In the genomic region with DNA sequence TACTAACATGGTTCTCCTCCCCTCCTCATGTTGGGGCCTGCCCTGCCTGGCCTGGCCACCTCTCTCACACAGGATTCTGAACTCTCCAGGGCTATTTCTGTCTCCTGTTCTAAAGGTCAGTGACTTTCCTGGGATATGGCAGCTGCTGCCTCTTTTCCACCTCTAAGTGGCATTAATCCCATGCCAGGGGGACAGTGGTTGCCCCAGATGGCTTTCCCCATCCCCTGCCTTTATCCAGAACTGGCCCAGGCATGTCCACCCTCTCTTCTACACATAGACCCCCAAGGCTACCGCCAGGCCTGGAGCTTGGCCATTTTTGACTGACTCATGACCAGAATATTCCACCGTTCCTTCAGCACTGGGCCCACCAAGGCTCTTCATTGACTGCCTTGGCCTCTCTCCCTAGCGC, we compare ENCODE assay signal across 17 cellular contexts.
A peak's percentile ranks its signal among the peaks of the same experiment; 100 is the strongest.
DNase-seq lines count a peak whose midpoint lies in the region; ATAC-seq and TF ChIP-seq lines count a peak whose summit lies in the region.
"Had no signal": no experiment of that assay in that cellular context is flagged by ENCODE, and none has a peak within 500 bp of the region (broad histone marks: within the 10 kb centered on the region; RNA-seq: fewer than 3 reads in every experiment).

No MANE protein-coding gene starts in this region.

- H3K79me1 ChIP-seq in neuronal stem cell (ENCODE audit: low read depth, low read length), result no peaks in the 10 kb centered on the region

- no peak overlapping the region for H3K4me3 Mint-ChIP-seq in WTC11
- H3K4me3 Mint-ChIP-seq: activated T-cell treated with anti-CD3 and anti-CD28 coated beads, Interleukin-2, amount 50 U/mL, for 4 hours; T-helper 17 cell had no signal

- H3K27me3 Mint-ChIP-seq in WTC11 (ENCODE audit: low read depth), result no peaks in the 10 kb centered on the region
- H3K27me3 Mint-ChIP-seq: T-helper 17 cell had no signal

- H4K91ac ChIP-seq in neuronal stem cell (ENCODE audit: low read depth, low read length, poor library complexity), result no peak overlapping the region

- peak overlapping the region; percentile 90 for H3K18ac ChIP-seq in neuronal stem cell (ENCODE audit: low read length)

- no peak overlapping the region for H3K27ac ChIP-seq in neuronal stem cell (replicated peaks; ENCODE audit: low read length)
- H3K27ac ChIP-seq: prostate gland, upper lobe of right lung had no signal

- H2BK5ac ChIP-seq in neuronal stem cell (ENCODE audit: low read length), result peak overlapping the region; percentile 6

- H3K36me3 ChIP-seq in neuronal stem cell (replicated peaks in 1 of 2; ENCODE audit: control insufficient read depth in 2 of 2, insufficient read depth in 2 of 2, low read length in 2 of 2), result no peaks in the 10 kb centered on the region
- H3K36me3 ChIP-seq: prostate gland, upper lobe of right lung had no signal

- no peaks in the 10 kb centered on the region for H3K9me3 Mint-ChIP-seq in WTC11
- H3K9me3 Mint-ChIP-seq: activated T-cell treated with anti-CD3 and anti-CD28 coated beads, Interleukin-2, amount 50 U/mL, for 4 hours had no signal

- no peak for ATAC-seq in WTC11
- ATAC-seq in left lobe of liver, result no peak
- ATAC-seq in HG03457 (IDR thresholded peaks at IDR 0.05; ENCODE audit: unreplicated experiment), result no peak
- ATAC-seq: activated T-cell treated with anti-CD3 and anti-CD28 coated beads, Interleukin-2, amount 50 U/mL, for 4 hours; HepG2; T-helper 17 cell had no signal

- H3K4me1 ChIP-seq in neuronal stem cell (ENCODE audit: control insufficient read depth in 2 of 2, insufficient read depth in 1 of 2, low read depth in 1 of 2, low read length in 2 of 2), result peaks cover 18 to 42% of the 10 kb centered on the region in 2 donors
- H3K4me1 ChIP-seq: prostate gland had no signal

- H2AK5ac ChIP-seq in neuronal stem cell (ENCODE audit: low read depth, low read length), result peak overlapping the region; percentile 40

- no peaks in the 10 kb centered on the region for H3K36me3 Mint-ChIP-seq in WTC11

- no peaks in the 10 kb centered on the region for H3K27me3 ChIP-seq in neuronal stem cell (ENCODE audit: control insufficient read depth in 3 of 3, insufficient read depth in 3 of 3, low read depth in 1 of 3, low read length in 3 of 3)
- H3K27me3 ChIP-seq: upper lobe of right lung had no signal

- no peak overlapping the region for H3K4me3 ChIP-seq in fibroblast of the aortic adventitia (ENCODE audit: low read depth, low read length)
- H3K4me3 ChIP-seq in neuronal stem cell (ENCODE audit: low read length in 2 of 2), result no peak overlapping the region
- H3K4me3 ChIP-seq: prostate gland, upper lobe of right lung had no signal

- WGBS in neuronal stem cell (ENCODE audit: extremely low coverage in 2 of 2, insufficient read length in 2 of 2, insufficient replicate concordance in 1 of 2), 2 donors, result no CpG with 5 or more reads among the region's 3 CpGs

- TF ChIP-seq CTCF in WTC11 (IDR thresholded peaks at IDR 0.05) (no peak), fibroblast of the aortic adventitia (IDR thresholded peaks at IDR 0.05; ENCODE audit: insufficient read depth, low read length) (no peak)

- H2BK12ac ChIP-seq in neuronal stem cell (ENCODE audit: low read length), result peak overlapping the region; percentile 24

- H3K23ac ChIP-seq in neuronal stem cell (ENCODE audit: low read depth, low read length, poor library complexity), result no peak overlapping the region

- peak overlapping the region; percentile 87 for H2BK15ac ChIP-seq in neuronal stem cell (ENCODE audit: low read length)

- peaks cover 60% of the 10 kb centered on the region for H3K4me1 Mint-ChIP-seq in WTC11

- H3K4me2 ChIP-seq in neuronal stem cell (ENCODE audit: insufficient read depth, low read length, poor library complexity, severe bottlenecking), result no peak overlapping the region

- no peak overlapping the region for H3K4ac ChIP-seq in neuronal stem cell (ENCODE audit: low read length)

- no peak overlapping the region for H3K9ac ChIP-seq in neuronal stem cell (ENCODE audit: low read depth, low read length, poor library complexity)

- no peak overlapping the region for H3K14ac ChIP-seq in neuronal stem cell (ENCODE audit: low read length)

- peak; percentile 42 for DNase-seq in ELR (ENCODE audit: low read depth)
- no peak for DNase-seq in WTC11 (ENCODE audit: low spot score)
- DNase-seq in fibroblast of the aortic adventitia (ENCODE audit: low read depth), result peak; percentile 43
- no peak for DNase-seq in neuronal stem cell (ENCODE audit: low spot score)
- no peak for DNase-seq in NCI-H345 (lab: John Stamatoyannopoulos, UW)
- no peak for DNase-seq in NOMO-1 treated with DMSO at 0.1 percent for 48 hours (lab: John Stamatoyannopoulos, UW; ENCODE audit: unreplicated experiment)
- no peak for DNase-seq in left lobe of liver (ENCODE audit: low spot score)
- DNase-seq: activated T-cell treated with anti-CD3 and anti-CD28 coated beads, Interleukin-2, amount 50 U/mL, for 4 hours; mesendoderm; NCI-H1048; NCI-H226; OCI-M1; T-helper 17 cell; upper lobe of right lung had no signal

- H3K27ac Mint-ChIP-seq in WTC11, result peak overlapping the region; percentile 76

- CTCF ChIA-PET in WTC11 (lab: Charles Lee), result interaction anchor here (1.4 kb wide), 1 partner anchor 9 kb away, joined by 3 read pairs; no protein-coding TSS in a partner anchor

- H2BK120ac ChIP-seq in neuronal stem cell (ENCODE audit: low read depth, low read length), result peak overlapping the region; percentile 36

- H4K8ac ChIP-seq in neuronal stem cell (ENCODE audit: low read depth, low read length), result no peak overlapping the region

- POLR2A ChIA-PET in WTC11 (lab: Charles Lee), result interaction anchor here (1.2 kb wide), 1 partner anchor 22 kb away, joined by 4 read pairs; no protein-coding TSS in a partner anchor

- H2AFZ ChIP-seq in neuronal stem cell (ENCODE audit: low read length), result no peak overlapping the region

- H3K9me3 ChIP-seq in neuronal stem cell (replicated peaks in 1 of 2; ENCODE audit: control insufficient read depth in 2 of 2, insufficient read depth in 1 of 2, low read depth in 1 of 2, low read length in 2 of 2), result no peaks in the 10 kb centered on the region
- H3K9me3 ChIP-seq: prostate gland, upper lobe of right lung had no signal

TF ChIP-seq in WTC11, 78 proteins besides CTCF, POLR2A, EP300 and RAD21 (continues in another document):
- TF ChIP-seq, protein P1, sequence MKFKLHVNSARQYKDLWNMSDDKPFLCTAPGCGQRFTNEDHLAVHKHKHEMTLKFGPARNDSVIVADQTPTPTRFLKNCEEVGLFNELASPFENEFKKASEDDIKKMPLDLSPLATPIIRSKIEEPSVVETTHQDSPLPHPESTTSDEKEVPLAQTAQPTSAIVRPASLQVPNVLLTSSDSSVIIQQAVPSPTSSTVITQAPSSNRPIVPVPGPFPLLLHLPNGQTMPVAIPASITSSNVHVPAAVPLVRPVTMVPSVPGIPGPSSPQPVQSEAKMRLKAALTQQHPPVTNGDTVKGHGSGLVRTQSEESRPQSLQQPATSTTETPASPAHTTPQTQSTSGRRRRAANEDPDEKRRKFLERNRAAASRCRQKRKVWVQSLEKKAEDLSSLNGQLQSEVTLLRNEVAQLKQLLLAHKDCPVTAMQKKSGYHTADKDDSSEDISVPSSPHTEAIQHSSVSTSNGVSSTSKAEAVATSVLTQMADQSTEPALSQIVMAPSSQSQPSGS (CRISPR knock-in tag; IDR thresholded peaks at IDR 0.05; ENCODE audit: borderline replicate concordance, low read depth), result no peak
- TF ChIP-seq, protein P2, sequence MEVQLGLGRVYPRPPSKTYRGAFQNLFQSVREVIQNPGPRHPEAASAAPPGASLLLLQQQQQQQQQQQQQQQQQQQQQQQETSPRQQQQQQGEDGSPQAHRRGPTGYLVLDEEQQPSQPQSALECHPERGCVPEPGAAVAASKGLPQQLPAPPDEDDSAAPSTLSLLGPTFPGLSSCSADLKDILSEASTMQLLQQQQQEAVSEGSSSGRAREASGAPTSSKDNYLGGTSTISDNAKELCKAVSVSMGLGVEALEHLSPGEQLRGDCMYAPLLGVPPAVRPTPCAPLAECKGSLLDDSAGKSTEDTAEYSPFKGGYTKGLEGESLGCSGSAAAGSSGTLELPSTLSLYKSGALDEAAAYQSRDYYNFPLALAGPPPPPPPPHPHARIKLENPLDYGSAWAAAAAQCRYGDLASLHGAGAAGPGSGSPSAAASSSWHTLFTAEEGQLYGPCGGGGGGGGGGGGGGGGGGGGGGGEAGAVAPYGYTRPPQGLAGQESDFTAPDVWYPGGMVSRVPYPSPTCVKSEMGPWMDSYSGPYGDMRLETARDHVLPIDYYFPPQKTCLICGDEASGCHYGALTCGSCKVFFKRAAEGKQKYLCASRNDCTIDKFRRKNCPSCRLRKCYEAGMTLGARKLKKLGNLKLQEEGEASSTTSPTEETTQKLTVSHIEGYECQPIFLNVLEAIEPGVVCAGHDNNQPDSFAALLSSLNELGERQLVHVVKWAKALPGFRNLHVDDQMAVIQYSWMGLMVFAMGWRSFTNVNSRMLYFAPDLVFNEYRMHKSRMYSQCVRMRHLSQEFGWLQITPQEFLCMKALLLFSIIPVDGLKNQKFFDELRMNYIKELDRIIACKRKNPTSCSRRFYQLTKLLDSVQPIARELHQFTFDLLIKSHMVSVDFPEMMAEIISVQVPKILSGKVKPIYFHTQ (CRISPR knock-in tag; IDR thresholded peaks at IDR 0.05), result no peak
- TF ChIP-seq, protein P3, sequence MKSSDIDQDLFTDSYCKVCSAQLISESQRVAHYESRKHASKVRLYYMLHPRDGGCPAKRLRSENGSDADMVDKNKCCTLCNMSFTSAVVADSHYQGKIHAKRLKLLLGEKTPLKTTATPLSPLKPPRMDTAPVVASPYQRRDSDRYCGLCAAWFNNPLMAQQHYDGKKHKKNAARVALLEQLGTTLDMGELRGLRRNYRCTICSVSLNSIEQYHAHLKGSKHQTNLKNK (CRISPR knock-in tag; IDR thresholded peaks at IDR 0.05), result no peak
- no peak for TF ChIP-seq FOXP1 (CRISPR knock-in tag; IDR thresholded peaks at IDR 0.05; ENCODE audit: borderline replicate concordance)
- no peak for TF ChIP-seq ELF4 (CRISPR knock-in tag; IDR thresholded peaks at IDR 0.05; ENCODE audit: low read depth)
- TF ChIP-seq, protein P4, sequence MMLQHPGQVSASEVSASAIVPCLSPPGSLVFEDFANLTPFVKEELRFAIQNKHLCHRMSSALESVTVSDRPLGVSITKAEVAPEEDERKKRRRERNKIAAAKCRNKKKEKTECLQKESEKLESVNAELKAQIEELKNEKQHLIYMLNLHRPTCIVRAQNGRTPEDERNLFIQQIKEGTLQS (CRISPR knock-in tag; conservative IDR thresholded peaks at IDR 0.05), result no peak
- TF ChIP-seq, protein P5, sequence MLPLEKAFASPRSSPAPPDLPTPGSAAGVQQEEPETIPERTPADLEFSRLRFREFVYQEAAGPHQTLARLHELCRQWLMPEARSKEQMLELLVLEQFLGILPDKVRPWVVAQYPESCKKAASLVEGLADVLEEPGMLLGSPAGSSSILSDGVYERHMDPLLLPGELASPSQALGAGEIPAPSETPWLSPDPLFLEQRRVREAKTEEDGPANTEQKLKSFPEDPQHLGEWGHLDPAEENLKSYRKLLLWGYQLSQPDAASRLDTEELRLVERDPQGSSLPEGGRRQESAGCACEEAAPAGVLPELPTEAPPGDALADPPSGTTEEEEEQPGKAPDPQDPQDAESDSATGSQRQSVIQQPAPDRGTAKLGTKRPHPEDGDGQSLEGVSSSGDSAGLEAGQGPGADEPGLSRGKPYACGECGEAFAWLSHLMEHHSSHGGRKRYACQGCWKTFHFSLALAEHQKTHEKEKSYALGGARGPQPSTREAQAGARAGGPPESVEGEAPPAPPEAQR (CRISPR knock-in tag; IDR thresholded peaks at IDR 0.05), result no peak

Comparison
In these comparisons a context has a peak if more than half of its experiments do, and no peak if none do; other contexts are left out.
1. DNase-seq: peak in ELR (single experiment) and fibroblast of the aortic adventitia (single experiment); none in WTC11 (single experiment), neuronal stem cell (single experiment), NCI-H345 (single experiment), NOMO-1 treated with DMSO at 0.1 percent for 48 hours (single experiment) and left lobe of liver (single experiment).